In the genomic region with DNA sequence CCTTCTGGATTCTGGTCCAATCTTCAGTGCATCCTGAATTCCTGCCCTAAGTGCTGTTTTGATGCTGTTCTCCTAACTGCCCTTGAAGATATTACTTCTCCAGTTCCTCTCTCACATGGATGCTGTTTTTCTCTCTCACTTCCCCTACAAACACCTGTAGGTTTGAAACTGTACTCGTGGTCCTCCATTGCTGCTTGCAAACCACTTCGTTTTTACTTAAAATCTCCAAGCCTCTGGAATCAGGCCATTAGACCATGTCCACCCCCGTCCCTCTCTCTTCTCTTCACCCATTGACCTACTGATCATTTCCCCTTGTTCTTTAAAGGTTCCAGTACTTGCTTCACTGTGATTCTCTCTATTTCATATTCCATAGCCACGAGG, we compare ENCODE assay signal across 13 cellular contexts.
DNase-seq lines count a peak whose midpoint lies in the region; ATAC-seq and TF ChIP-seq lines count a peak whose summit lies in the region.
"Had no signal": no experiment of that assay in that cellular context is flagged by ENCODE, and none has a peak within 500 bp of the region (broad histone marks: within the 10 kb centered on the region; RNA-seq: fewer than 3 reads in every experiment).

No MANE protein-coding gene starts in this region.

- POLR2A ChIA-PET in CD8-positive, alpha-beta T cell (lab: Charles Lee), result no interaction called here

- H3K4me1 Mint-ChIP-seq in CD8-positive, alpha-beta T cell (ENCODE audit: low read depth), result peaks cover 6% of the 10 kb centered on the region

- H3K4me1 ChIP-seq in ascending aorta (no peaks in the 10 kb centered on the region), osteoblast (ENCODE audit: insufficient read depth, low read length) (no peaks in the 10 kb centered on the region)
- H3K4me1 ChIP-seq in CD8-positive, alpha-beta T cell (ENCODE audit: insufficient read depth, low read length), result no peaks in the 10 kb centered on the region
- H3K4me1 ChIP-seq: prostate gland had no signal

- H3K4me2 ChIP-seq in osteoblast (ENCODE audit: insufficient read depth, low read length), result no peak overlapping the region

- no peaks in the 10 kb centered on the region for H3K9me3 Mint-ChIP-seq in CD8-positive, alpha-beta T cell

- ATAC-seq in GM18511 (IDR thresholded peaks at IDR 0.05; ENCODE audit: unreplicated experiment) (peak; percentile 51), GM19467 (IDR thresholded peaks at IDR 0.05; ENCODE audit: unreplicated experiment) (peak; percentile 39), HG02885 (IDR thresholded peaks at IDR 0.05; ENCODE audit: poor library complexity, unreplicated experiment) (peak; percentile 51), HG03558 (IDR thresholded peaks at IDR 0.05; ENCODE audit: extremely low read depth, unreplicated experiment) (peak; percentile 17)
- ATAC-seq in CD8-positive, alpha-beta T cell, result no peak

- H3K79me2 ChIP-seq in osteoblast (ENCODE audit: insufficient read depth, low read length), result no peaks in the 10 kb centered on the region

- H3K36me3 Mint-ChIP-seq in CD8-positive, alpha-beta T cell, result no peaks in the 10 kb centered on the region
- H3K36me3 Mint-ChIP-seq: memory B cell had no signal

- H3K27me3 Mint-ChIP-seq in CD8-positive, alpha-beta T cell (ENCODE audit: low read depth), result no peaks in the 10 kb centered on the region
- H3K27me3 Mint-ChIP-seq: memory B cell had no signal

- no peaks in the 10 kb centered on the region for H4K20me1 ChIP-seq in osteoblast (ENCODE audit: insufficient read depth, low read length)

- no peaks in the 10 kb centered on the region for H3K9me3 ChIP-seq in ascending aorta
- no peaks in the 10 kb centered on the region for H3K9me3 ChIP-seq in osteoblast (ENCODE audit: low read depth, low read length)
- H3K9me3 ChIP-seq in CD8-positive, alpha-beta T cell (ENCODE audit: low read length), result no peaks in the 10 kb centered on the region
- H3K9me3 ChIP-seq: prostate gland had no signal

- H3K4me3 Mint-ChIP-seq in CD8-positive, alpha-beta T cell, result no peak overlapping the region
- H3K4me3 Mint-ChIP-seq: memory B cell had no signal

- H3K4me3 ChIP-seq in ascending aorta, result no peak overlapping the region
- no peak overlapping the region for H3K4me3 ChIP-seq in osteoblast (ENCODE audit: insufficient read depth, low read length)
- H3K4me3 ChIP-seq in CD8-positive, alpha-beta T cell (ENCODE audit: low read depth, low read length), result no peak overlapping the region
- H3K4me3 ChIP-seq: prostate gland had no signal

- no peak overlapping the region for H3K27ac ChIP-seq in ascending aorta
- H3K27ac ChIP-seq in osteoblast (ENCODE audit: low read depth, low read length), result no peak overlapping the region
- H3K27ac ChIP-seq in CD8-positive, alpha-beta T cell (ENCODE audit: low read depth, low read length), result no peak overlapping the region
- H3K27ac ChIP-seq: prostate gland had no signal

- no peak overlapping the region for H2AFZ ChIP-seq in osteoblast (ENCODE audit: low read length)

- no peak for DNase-seq in ascending aorta (ENCODE audit: low spot score in 2 of 2)
- DNase-seq in osteoblast (ENCODE audit: insufficient read length, low spot score, missing footprints), result no peak
- no peak for DNase-seq in NAMALWA (ENCODE audit: low spot score)
- DNase-seq in CD8-positive, alpha-beta T cell, result no peak
- DNase-seq: activated CD8-positive, alpha-beta memory T cell treated with anti-CD3 and anti-CD28 coated beads, Interleukin-2, amount 50 U/mL, for 48 hours; aorta; NCI-H1436 had no signal

- H3K27ac Mint-ChIP-seq in CD8-positive, alpha-beta T cell, result no peak overlapping the region
- H3K27ac Mint-ChIP-seq: memory B cell had no signal

- intact Hi-C loops in ascending aorta (cut with DNase I), result no loop called here
- intact Hi-C loops in CD8-positive, alpha-beta T cell (cut with DNase I, micrococcal nuclease), result no loop called here

- no peaks in the 10 kb centered on the region for H3K36me3 ChIP-seq in ascending aorta
- no peaks in the 10 kb centered on the region for H3K36me3 ChIP-seq in osteoblast (ENCODE audit: insufficient read depth, low read length)
- no peaks in the 10 kb centered on the region for H3K36me3 ChIP-seq in CD8-positive, alpha-beta T cell (ENCODE audit: insufficient read depth, low read length)
- H3K36me3 ChIP-seq: prostate gland had no signal

- CTCF ChIA-PET in CD8-positive, alpha-beta T cell (lab: Charles Lee), result no interaction called here

- no peaks in the 10 kb centered on the region for H3K27me3 ChIP-seq in ascending aorta
- H3K27me3 ChIP-seq in osteoblast (ENCODE audit: insufficient read depth, low read length), result peaks cover 35% of the 10 kb centered on the region
- H3K27me3 ChIP-seq in CD8-positive, alpha-beta T cell (ENCODE audit: insufficient read depth, low read length), result no peaks in the 10 kb centered on the region

- TF ChIP-seq CTCF in ascending aorta (IDR thresholded peaks at IDR 0.05) (no peak), osteoblast (IDR thresholded peaks at IDR 0.05; ENCODE audit: extremely low read depth, low read depth, low read length) (no peak)
- TF ChIP-seq CTCF in CD8-positive, alpha-beta T cell (IDR thresholded peaks at IDR 0.05), result no peak
